In genomic region chr4:182975806-182976205, GRCh38 we compare ENCODE assay signal across 1 cellular context.
TF ChIP-seq lines count a peak whose summit lies in the region.

No MANE protein-coding gene starts in this region.

TF ChIP-seq in WTC11, 78 proteins besides CTCF, POLR2A, EP300 and RAD21 (continued from another document):
- TF ChIP-seq, protein P1, sequence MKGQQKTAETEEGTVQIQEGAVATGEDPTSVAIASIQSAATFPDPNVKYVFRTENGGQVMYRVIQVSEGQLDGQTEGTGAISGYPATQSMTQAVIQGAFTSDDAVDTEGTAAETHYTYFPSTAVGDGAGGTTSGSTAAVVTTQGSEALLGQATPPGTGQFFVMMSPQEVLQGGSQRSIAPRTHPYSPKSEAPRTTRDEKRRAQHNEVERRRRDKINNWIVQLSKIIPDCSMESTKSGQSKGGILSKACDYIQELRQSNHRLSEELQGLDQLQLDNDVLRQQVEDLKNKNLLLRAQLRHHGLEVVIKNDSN (CRISPR knock-in tag; IDR thresholded peaks at IDR 0.05) = no peak
- TF ChIP-seq, protein P2, sequence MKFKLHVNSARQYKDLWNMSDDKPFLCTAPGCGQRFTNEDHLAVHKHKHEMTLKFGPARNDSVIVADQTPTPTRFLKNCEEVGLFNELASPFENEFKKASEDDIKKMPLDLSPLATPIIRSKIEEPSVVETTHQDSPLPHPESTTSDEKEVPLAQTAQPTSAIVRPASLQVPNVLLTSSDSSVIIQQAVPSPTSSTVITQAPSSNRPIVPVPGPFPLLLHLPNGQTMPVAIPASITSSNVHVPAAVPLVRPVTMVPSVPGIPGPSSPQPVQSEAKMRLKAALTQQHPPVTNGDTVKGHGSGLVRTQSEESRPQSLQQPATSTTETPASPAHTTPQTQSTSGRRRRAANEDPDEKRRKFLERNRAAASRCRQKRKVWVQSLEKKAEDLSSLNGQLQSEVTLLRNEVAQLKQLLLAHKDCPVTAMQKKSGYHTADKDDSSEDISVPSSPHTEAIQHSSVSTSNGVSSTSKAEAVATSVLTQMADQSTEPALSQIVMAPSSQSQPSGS (CRISPR knock-in tag; IDR thresholded peaks at IDR 0.05; ENCODE audit: borderline replicate concordance, low read depth) = no peak
- no peak for TF ChIP-seq ZNF423 (CRISPR knock-in tag; IDR thresholded peaks at IDR 0.05)
- TF ChIP-seq RORB (CRISPR knock-in tag; IDR thresholded peaks at IDR 0.05) = no peak
- no peak for TF ChIP-seq TCF7 (CRISPR knock-in tag; IDR thresholded peaks at IDR 0.05; ENCODE audit: low read depth)
- no peak for TF ChIP-seq OVOL2 (CRISPR knock-in tag; IDR thresholded peaks at IDR 0.05; ENCODE audit: borderline replicate concordance)
- no peak for TF ChIP-seq NFE2L1 (CRISPR knock-in tag; IDR thresholded peaks at IDR 0.05)
- TF ChIP-seq MAX (CRISPR knock-in tag; IDR thresholded peaks at IDR 0.05) = no peak
- no peak for TF ChIP-seq ZNF671 (CRISPR knock-in tag; IDR thresholded peaks at IDR 0.05)
- TF ChIP-seq RELA (CRISPR knock-in tag; IDR thresholded peaks at IDR 0.05; ENCODE audit: borderline replicate concordance) = no peak
- no peak for TF ChIP-seq ZNF263 (CRISPR knock-in tag; IDR thresholded peaks at IDR 0.05; ENCODE audit: low read depth)
- no peak for TF ChIP-seq HMGA2 (CRISPR knock-in tag; IDR thresholded peaks at IDR 0.05)
- TF ChIP-seq, protein P3, sequence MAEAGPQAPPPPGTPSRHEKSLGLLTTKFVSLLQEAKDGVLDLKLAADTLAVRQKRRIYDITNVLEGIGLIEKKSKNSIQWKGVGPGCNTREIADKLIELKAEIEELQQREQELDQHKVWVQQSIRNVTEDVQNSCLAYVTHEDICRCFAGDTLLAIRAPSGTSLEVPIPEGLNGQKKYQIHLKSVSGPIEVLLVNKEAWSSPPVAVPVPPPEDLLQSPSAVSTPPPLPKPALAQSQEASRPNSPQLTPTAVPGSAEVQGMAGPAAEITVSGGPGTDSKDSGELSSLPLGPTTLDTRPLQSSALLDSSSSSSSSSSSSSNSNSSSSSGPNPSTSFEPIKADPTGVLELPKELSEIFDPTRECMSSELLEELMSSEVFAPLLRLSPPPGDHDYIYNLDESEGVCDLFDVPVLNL (CRISPR knock-in tag; IDR thresholded peaks at IDR 0.05; ENCODE audit: borderline replicate concordance, low read depth) = no peak
- TF ChIP-seq ZNF219 (CRISPR knock-in tag; IDR thresholded peaks at IDR 0.05; ENCODE audit: borderline replicate concordance) = no peak
- no peak for TF ChIP-seq ZBTB43 (CRISPR knock-in tag; IDR thresholded peaks at IDR 0.05)
- no peak for TF ChIP-seq CBFB (CRISPR knock-in tag; IDR thresholded peaks at IDR 0.05; ENCODE audit: low read depth)
- TF ChIP-seq FOXP1 (CRISPR knock-in tag; IDR thresholded peaks at IDR 0.05; ENCODE audit: borderline replicate concordance) = no peak
- no peak for TF ChIP-seq KAT7 (CRISPR knock-in tag; IDR thresholded peaks at IDR 0.05; ENCODE audit: borderline replicate concordance)
- TF ChIP-seq, protein P4, sequence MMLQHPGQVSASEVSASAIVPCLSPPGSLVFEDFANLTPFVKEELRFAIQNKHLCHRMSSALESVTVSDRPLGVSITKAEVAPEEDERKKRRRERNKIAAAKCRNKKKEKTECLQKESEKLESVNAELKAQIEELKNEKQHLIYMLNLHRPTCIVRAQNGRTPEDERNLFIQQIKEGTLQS (CRISPR knock-in tag; conservative IDR thresholded peaks at IDR 0.05) = no peak
